In the genomic region with DNA sequence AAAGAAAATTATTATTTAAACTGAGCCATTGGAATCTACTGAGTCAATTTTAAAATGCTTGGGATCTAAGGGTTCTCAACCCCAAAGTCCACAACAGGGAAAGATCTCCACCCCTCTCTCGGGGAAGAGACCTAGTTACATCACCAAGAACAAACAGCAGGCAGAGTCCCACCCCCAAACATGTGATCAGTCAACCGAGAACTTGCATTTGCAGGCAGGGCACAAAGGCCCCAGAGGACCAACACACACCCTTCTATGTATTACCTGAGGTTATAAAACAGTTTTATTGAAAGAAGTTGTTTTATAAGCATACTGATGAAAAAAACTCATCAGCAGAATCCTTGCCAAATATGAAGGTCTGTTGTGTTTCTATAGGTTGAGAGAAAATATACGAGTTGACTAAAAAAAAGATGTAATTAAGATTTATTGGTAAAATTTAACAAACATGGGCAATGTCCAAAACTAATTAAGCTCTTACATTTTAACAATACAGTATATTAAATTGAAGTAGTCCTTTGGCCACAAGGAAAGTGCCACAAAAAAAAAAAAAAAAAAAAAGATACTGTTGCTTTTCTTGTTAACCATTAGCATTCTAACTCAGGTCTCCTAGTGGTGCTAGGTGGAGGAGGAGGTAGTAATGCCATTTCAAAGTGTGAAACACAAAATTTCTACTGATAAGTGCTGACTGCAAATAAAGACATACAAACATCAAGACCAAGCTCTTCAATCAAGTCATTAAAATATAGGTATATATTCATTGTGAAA, we compare ENCODE assay signal across 8 cellular contexts. TPM values are rescaled to one million over a fixed set of nuclear protein-coding genes. Genes with fewer than 3 reads are reported as not detected.
DNase-seq lines count a peak whose midpoint lies in the region; ATAC-seq and TF ChIP-seq lines count a peak whose summit lies in the region.

No MANE protein-coding gene starts in this region.

- no peaks in the 10 kb centered on the region for H3K36me3 Mint-ChIP-seq in naive thymus-derived CD8-positive, alpha-beta T cell

- H3K36me3 ChIP-seq in Loucy (ENCODE audit: insufficient read depth, low read length) (no peaks in the 10 kb centered on the region), WERI-Rb-1 (no peaks in the 10 kb centered on the region)

- peak; percentile 49 to 67 for ATAC-seq in naive thymus-derived CD8-positive, alpha-beta T cell
- ATAC-seq in GM18861 (IDR thresholded peaks at IDR 0.05; ENCODE audit: unreplicated experiment) (no peak), HG02588 (IDR thresholded peaks at IDR 0.05; ENCODE audit: unreplicated experiment) (no peak)

- H3K9me3 ChIP-seq in Loucy (ENCODE audit: insufficient read depth, low read depth, low read length) = no peaks in the 10 kb centered on the region
- no peaks in the 10 kb centered on the region for H3K9me3 ChIP-seq in WERI-Rb-1 (ENCODE audit: severe bottlenecking)

- H3K9me2 ChIP-seq in Loucy (replicated peaks; ENCODE audit: low read depth, low read length) = no peaks in the 10 kb centered on the region

- POLR2A ChIA-PET in naive thymus-derived CD8-positive, alpha-beta T cell (lab: Charles Lee) = interaction anchor here (1.2 kb wide), 1 partner anchor 34 kb away, joined by 5 read pairs; no protein-coding TSS in a partner anchor

- H3K27me3 ChIP-seq in Loucy (ENCODE audit: insufficient read depth, low read length, poor library complexity, severe bottlenecking) (no peaks in the 10 kb centered on the region), WERI-Rb-1 (ENCODE audit: insufficient read depth, low read depth, severe bottlenecking) (no peaks in the 10 kb centered on the region)

- peaks cover 8 to 22% (median 15%) of the 10 kb centered on the region in 4 donors for H3K4me1 Mint-ChIP-seq in naive thymus-derived CD8-positive, alpha-beta T cell

- H3K27me3 Mint-ChIP-seq in naive thymus-derived CD8-positive, alpha-beta T cell = no peaks in the 10 kb centered on the region

- TF ChIP-seq CTCF in Loucy (conservative IDR thresholded peaks at IDR 0.05; ENCODE audit: low read length) = no peak
- TF ChIP-seq CTCF in WERI-Rb-1 (IDR thresholded peaks at IDR 0.05; ENCODE audit: low read depth, low read length) = no peak

- peak overlapping the region; percentile 49 for H3K9ac ChIP-seq in Loucy (ENCODE audit: low read depth, low read length, poor library complexity, severe bottlenecking)

- no peak overlapping the region for H3K27ac ChIP-seq in WERI-Rb-1

- peak overlapping the region; percentile 83 for H3K4me2 ChIP-seq in Loucy (ENCODE audit: low read depth, low read length, poor library complexity, severe bottlenecking)

- H3K4me1 ChIP-seq in Loucy (ENCODE audit: insufficient read depth, low read length, poor library complexity, severe bottlenecking) = peaks cover 37% of the 10 kb centered on the region

- peak; percentile 83 for DNase-seq in ELF-1 (ENCODE audit: low read depth, low spot score)
- DNase-seq in WERI-Rb-1 = peak; percentile 38
- peak; percentile 55 for DNase-seq in fibroblast of peridontal ligament (ENCODE audit: extremely low read depth)
- peak in 3 of 10 donors; percentile 1 to 17 (median 11) for DNase-seq in naive thymus-derived CD8-positive, alpha-beta T cell
- DNase-seq in activated CD4-positive, CD25-positive, alpha-beta regulatory T cell treated with anti-CD3 and anti-CD28 coated beads, Interleukin-2, amount 50 U/mL, for 72 hours = no peak

- H3K79me2 ChIP-seq in Loucy (ENCODE audit: insufficient read depth, low read length) = no peaks in the 10 kb centered on the region

- H3K4me3 Mint-ChIP-seq in naive thymus-derived CD8-positive, alpha-beta T cell = peak overlapping the region in 9 of 10 donors; percentile 19 to 73 (median 56)

- H3K4me3 ChIP-seq in Loucy (ENCODE audit: low read length, poor library complexity, severe bottlenecking) = peak overlapping the region; percentile 64
- no peak overlapping the region for H3K4me3 ChIP-seq in WERI-Rb-1 (ENCODE audit: low read depth, low read length)

- peak overlapping the region; percentile 28; the same call in 1 of the 2 replicates for H2AFZ ChIP-seq in Loucy (ENCODE audit: low read length)

- no peaks in the 10 kb centered on the region for H4K20me1 ChIP-seq in Loucy (ENCODE audit: insufficient read depth, low read length, poor library complexity, severe bottlenecking)

- peak overlapping the region in 7 of 10 donors; percentile 47 to 91 (median 78) for H3K27ac Mint-ChIP-seq in naive thymus-derived CD8-positive, alpha-beta T cell

- H3K9me3 Mint-ChIP-seq in naive thymus-derived CD8-positive, alpha-beta T cell = no peaks in the 10 kb centered on the region

- no peaks in the 10 kb centered on the region for H3F3A ChIP-seq in Loucy (ENCODE audit: low read depth)

RNA-seq across cellular contexts. Expression of a gene that starts 1.0 kb away (rescaled TPM):
- 1 to 10 TPM; 5.4 to 7.3 TPM for total RNA-seq in naive thymus-derived CD8-positive, alpha-beta T cell
- polyA plus RNA-seq in naive thymus-derived CD8-positive, alpha-beta T cell = 1 to 10 TPM in 1 of 3 donors, under 1 TPM in 2; 0.71 to 1.7 (median 0.99) TPM

RNA-seq across cellular contexts. Expression of a gene that starts 49.2 kb away (rescaled TPM):
- total RNA-seq in naive thymus-derived CD8-positive, alpha-beta T cell = not detected
- not detected for polyA plus RNA-seq in naive thymus-derived CD8-positive, alpha-beta T cell

Comparison
In these comparisons a context has a peak if more than half of its experiments do, and no peak if none do; other contexts are left out.
1. ATAC-seq: peak in naive thymus-derived CD8-positive, alpha-beta T cell (2 of 2); none in GM18861 (single experiment) and HG02588 (single experiment).